1 cellular context compared by ENCODE assay signal in genomic region chr5:172852490-172853354, GRCh38.
A peak's percentile ranks its signal among the peaks of the same experiment; 100 is the strongest.
TF ChIP-seq lines count a peak whose summit lies in the region.

No MANE protein-coding gene starts in this region.

TF ChIP-seq in HepG2, 621 proteins besides CTCF, POLR2A, EP300 and RAD21 (continued from another document and continues in another):
- TF ChIP-seq ZNF276 (CRISPR knock-in tag; IDR thresholded peaks at IDR 0.05; ENCODE audit: low read depth): peak; percentile 80; the same call in 1 of the 2 replicates
- TF ChIP-seq PRPF4 (IDR thresholded peaks at IDR 0.05; ENCODE audit: low read depth, low read length, poor library complexity, severe bottlenecking): no peak
- no peak for TF ChIP-seq ZFP62 (CRISPR knock-in tag; IDR thresholded peaks at IDR 0.05)
- 0 out of 2 replicates have a peak, but pooled peaks have one; percentile 36 for TF ChIP-seq ZNF776 (CRISPR knock-in tag; IDR thresholded peaks at IDR 0.05)
- peak; percentile 88 for TF ChIP-seq SKI (IDR thresholded peaks at IDR 0.05; ENCODE audit: partially characterized antibody)
- TF ChIP-seq HNF4G (IDR thresholded peaks at IDR 0.05; ENCODE audit: borderline replicate concordance, low read depth, low read length): peak; percentile 89
- TF ChIP-seq HNF4G (CRISPR knock-in tag; IDR thresholded peaks at IDR 0.05; ENCODE audit: borderline replicate concordance, low read depth): peak; percentile 95
- 0 out of 2 replicates have a peak, but pooled peaks have one; percentile 14 for TF ChIP-seq ZNF800 (CRISPR knock-in tag; IDR thresholded peaks at IDR 0.05)
- peak; percentile 23; the same call in 1 of the 2 replicates for TF ChIP-seq GFI1 (CRISPR knock-in tag; IDR thresholded peaks at IDR 0.05; ENCODE audit: borderline replicate concordance)
- TF ChIP-seq ASH2L (IDR thresholded peaks at IDR 0.05; ENCODE audit: insufficient read length, low read depth, low read length): peak; percentile 67
- TF ChIP-seq CREBL2 (CRISPR knock-in tag; IDR thresholded peaks at IDR 0.05; ENCODE audit: borderline replicate concordance): peak; percentile 81; the same call in 1 of the 2 replicates
- 0 out of 2 replicates have a peak, but pooled peaks have one; percentile 38 for TF ChIP-seq ZNF543 (CRISPR knock-in tag; IDR thresholded peaks at IDR 0.05)
- no peak for TF ChIP-seq ZNF230 (CRISPR knock-in tag; IDR thresholded peaks at IDR 0.05)
- 0 out of 2 replicates have a peak, but pooled peaks have one; percentile 22 for TF ChIP-seq POLR2AphosphoS5 (IDR thresholded peaks at IDR 0.05; ENCODE audit: low read depth, low read length)
- peak; percentile 85; the same call in 1 of the 2 replicates for TF ChIP-seq ELF3 (CRISPR knock-in tag; IDR thresholded peaks at IDR 0.05)
- TF ChIP-seq MYC (CRISPR knock-in tag; IDR thresholded peaks at IDR 0.05; ENCODE audit: borderline replicate concordance): peak; percentile 96
- TF ChIP-seq ZNF589 (CRISPR knock-in tag; conservative IDR thresholded peaks at IDR 0.05): peak; percentile 85; the same call in 1 of the 2 replicates
- peak; percentile 62; the same call in 1 of the 2 replicates for TF ChIP-seq ZNF512 (CRISPR knock-in tag; IDR thresholded peaks at IDR 0.05)
- TF ChIP-seq ZMYM3 (CRISPR knock-in tag; IDR thresholded peaks at IDR 0.05): peak; percentile 76; the same call in 1 of the 2 replicates
- TF ChIP-seq GMEB2 (CRISPR knock-in tag; IDR thresholded peaks at IDR 0.05; ENCODE audit: low read depth): no peak
- peak; percentile 81; the same call in 1 of the 2 replicates for TF ChIP-seq ZNF788 (CRISPR knock-in tag; IDR thresholded peaks at IDR 0.05; ENCODE audit: borderline replicate concordance)
- TF ChIP-seq PITX1 (CRISPR knock-in tag; IDR thresholded peaks at IDR 0.05): peak; percentile 67; the same call in 1 of the 2 replicates
- TF ChIP-seq RFXAP (CRISPR knock-in tag; IDR thresholded peaks at IDR 0.05; ENCODE audit: borderline replicate concordance): peak; percentile 62; the same call in 1 of the 2 replicates
- TF ChIP-seq FOXK2 (IDR thresholded peaks at IDR 0.05): peak; percentile 53; the same call in 1 of the 2 replicates
- peak; percentile 75 for TF ChIP-seq HOXA5 (CRISPR knock-in tag; IDR thresholded peaks at IDR 0.05)
- TF ChIP-seq POLR2G (IDR thresholded peaks at IDR 0.05; ENCODE audit: low read depth, low read length): peak; percentile 27; the same call in 1 of the 2 replicates
- peak; percentile 68 for TF ChIP-seq TFDP2 (CRISPR knock-in tag; IDR thresholded peaks at IDR 0.05)
- no peak for TF ChIP-seq ZFP36L2 (CRISPR knock-in tag; IDR thresholded peaks at IDR 0.05)
- peak; percentile 95 for TF ChIP-seq HNF1B (CRISPR knock-in tag; IDR thresholded peaks at IDR 0.05)
- peak; percentile 72; the same call in 1 of the 2 replicates for TF ChIP-seq NR2C2 (CRISPR knock-in tag; IDR thresholded peaks at IDR 0.05; ENCODE audit: borderline replicate concordance)
- peak; percentile 76; the same call in 1 of the 2 replicates for TF ChIP-seq SALL2 (CRISPR knock-in tag; IDR thresholded peaks at IDR 0.05)
- TF ChIP-seq ZNF501 (CRISPR knock-in tag; IDR thresholded peaks at IDR 0.05): peak; percentile 88; the same call in 1 of the 2 replicates
- no peak for TF ChIP-seq RORA (CRISPR knock-in tag; IDR thresholded peaks at IDR 0.05)
- no peak for TF ChIP-seq ZNF557 (CRISPR knock-in tag; IDR thresholded peaks at IDR 0.05)
- peak; percentile 81; the same call in 1 of the 2 replicates for TF ChIP-seq MXD3 (CRISPR knock-in tag; IDR thresholded peaks at IDR 0.05)
- peak; percentile 83; the same call in 1 of the 2 replicates for TF ChIP-seq ZNF556 (CRISPR knock-in tag; IDR thresholded peaks at IDR 0.05; ENCODE audit: borderline replicate concordance)
- TF ChIP-seq ATRX (CRISPR knock-in tag; IDR thresholded peaks at IDR 0.05; ENCODE audit: borderline replicate concordance): no peak
- no peak for TF ChIP-seq FOXM1 (CRISPR knock-in tag; IDR thresholded peaks at IDR 0.05)
- peak; percentile 97 for TF ChIP-seq ZHX1 (CRISPR knock-in tag; IDR thresholded peaks at IDR 0.05; ENCODE audit: low read depth)
- TF ChIP-seq HNRNPUL1 (IDR thresholded peaks at IDR 0.05; ENCODE audit: low read depth, low read length): no peak
- peak; percentile 53; the same call in 1 of the 2 replicates for TF ChIP-seq YEATS4 (CRISPR knock-in tag; IDR thresholded peaks at IDR 0.05; ENCODE audit: borderline replicate concordance)
- no peak for TF ChIP-seq ZNF570 (CRISPR knock-in tag; IDR thresholded peaks at IDR 0.05; ENCODE audit: borderline replicate concordance)
- peak; percentile 50 for TF ChIP-seq FOXP4 (CRISPR knock-in tag; IDR thresholded peaks at IDR 0.05)
- peak; percentile 60; the same call in 1 of the 2 replicates for TF ChIP-seq ZNF558 (CRISPR knock-in tag; IDR thresholded peaks at IDR 0.05; ENCODE audit: borderline replicate concordance)
- TF ChIP-seq ZNF639 (CRISPR knock-in tag; conservative IDR thresholded peaks at IDR 0.05): 0 out of 2 replicates have a peak, but pooled peaks have one; percentile 34
- peak; percentile 72 to 89 for TF ChIP-seq NR2F1 (CRISPR knock-in tag; IDR thresholded peaks at IDR 0.05)
- TF ChIP-seq AKAP8 (CRISPR knock-in tag; IDR thresholded peaks at IDR 0.05): 0 out of 2 replicates have a peak, but pooled peaks have one; percentile 33
